10 cellular contexts compared by ENCODE assay signal in genomic region chr17:77516902-77517301, GRCh38.
DNase-seq lines count a peak whose midpoint lies in the region; ATAC-seq lines count a peak whose summit lies in the region.
"Had no signal": no experiment of that assay in that cellular context is flagged by ENCODE, and none has a peak within 500 bp of the region (broad histone marks: within the 10 kb centered on the region; RNA-seq: fewer than 3 reads in every experiment).

No MANE protein-coding gene starts in this region.

- DNase-seq in activated naive CD8-positive, alpha-beta T cell treated with anti-CD3 and anti-CD28 coated beads, Interleukin-2, amount 10 ng/mL, durations not matched to agents 7 days and 5 days = peak; percentile 3
- DNase-seq in activated naive CD8-positive, alpha-beta T cell treated with anti-CD3 and anti-CD28 coated beads for 36 hours = no peak
- DNase-seq in RPMI7951 (ENCODE audit: low read depth) (peak; percentile 83), dermis blood vessel endothelial cell (peak; percentile 19), HuH-7 (ENCODE audit: low spot score) (no peak), NCI-H2171 treated with DMSO at 0.1 percent for 48 hours (lab: John Stamatoyannopoulos, UW) (no peak)
- no peak for DNase-seq in stimulated activated naive CD8-positive, alpha-beta T cell treated with anti-CD3 and anti-CD28 coated beads, Interleukin-15, amount 100 ng/mL, for 72 hours
- DNase-seq: left cardiac atrium, NCI-H146 had no signal

- peaks cover 3% of the 10 kb centered on the region for H3K4me1 Mint-ChIP-seq in activated naive CD8-positive, alpha-beta T cell treated with anti-CD3 and anti-CD28 coated beads, Interleukin-2, amount 10 ng/mL, durations not matched to agents 7 days and 5 days
- H3K4me1 Mint-ChIP-seq in activated naive CD8-positive, alpha-beta T cell treated with anti-CD3 and anti-CD28 coated beads for 36 hours = no peaks in the 10 kb centered on the region
- no peaks in the 10 kb centered on the region for H3K4me1 Mint-ChIP-seq in stimulated activated naive CD8-positive, alpha-beta T cell treated with anti-CD3 and anti-CD28 coated beads, Interleukin-15, amount 100 ng/mL, for 72 hours

- ATAC-seq in activated naive CD8-positive, alpha-beta T cell treated with anti-CD3 and anti-CD28 coated beads, Interleukin-2, amount 10 ng/mL, durations not matched to agents 7 days and 5 days (ENCODE audit: low read depth) = no peak
- peak; percentile 62 for ATAC-seq in stimulated activated naive CD8-positive, alpha-beta T cell treated with anti-CD3 and anti-CD28 coated beads, Interleukin-15, amount 100 ng/mL, for 72 hours
- ATAC-seq in HG03045 (IDR thresholded peaks at IDR 0.05; ENCODE audit: unreplicated experiment) = no peak
- ATAC-seq: left cardiac atrium had no signal

- no peak overlapping the region for H3K4me3 Mint-ChIP-seq in activated naive CD8-positive, alpha-beta T cell treated with anti-CD3 and anti-CD28 coated beads, Interleukin-2, amount 10 ng/mL, durations not matched to agents 7 days and 5 days
- H3K4me3 Mint-ChIP-seq in activated naive CD8-positive, alpha-beta T cell treated with anti-CD3 and anti-CD28 coated beads for 36 hours = no peak overlapping the region
- no peak overlapping the region for H3K4me3 Mint-ChIP-seq in stimulated activated naive CD8-positive, alpha-beta T cell treated with anti-CD3 and anti-CD28 coated beads, Interleukin-15, amount 100 ng/mL, for 72 hours

- peaks cover under 1% of the 10 kb centered on the region for H3K9me3 Mint-ChIP-seq in activated naive CD8-positive, alpha-beta T cell treated with anti-CD3 and anti-CD28 coated beads, Interleukin-2, amount 10 ng/mL, durations not matched to agents 7 days and 5 days
- peaks cover under 1% of the 10 kb centered on the region for H3K9me3 Mint-ChIP-seq in activated naive CD8-positive, alpha-beta T cell treated with anti-CD3 and anti-CD28 coated beads for 36 hours
- peaks cover 1 to 2% of the 10 kb centered on the region in 2 donors for H3K9me3 Mint-ChIP-seq in stimulated activated naive CD8-positive, alpha-beta T cell treated with anti-CD3 and anti-CD28 coated beads, Interleukin-15, amount 100 ng/mL, for 72 hours

- no peak overlapping the region for H3K27ac Mint-ChIP-seq in activated naive CD8-positive, alpha-beta T cell treated with anti-CD3 and anti-CD28 coated beads, Interleukin-2, amount 10 ng/mL, durations not matched to agents 7 days and 5 days
- no peak overlapping the region for H3K27ac Mint-ChIP-seq in activated naive CD8-positive, alpha-beta T cell treated with anti-CD3 and anti-CD28 coated beads for 36 hours
- H3K27ac Mint-ChIP-seq in stimulated activated naive CD8-positive, alpha-beta T cell treated with anti-CD3 and anti-CD28 coated beads, Interleukin-15, amount 100 ng/mL, for 72 hours = no peak overlapping the region

- peaks cover 6% of the 10 kb centered on the region for H3K36me3 Mint-ChIP-seq in activated naive CD8-positive, alpha-beta T cell treated with anti-CD3 and anti-CD28 coated beads, Interleukin-2, amount 10 ng/mL, durations not matched to agents 7 days and 5 days
- peaks cover 4% of the 10 kb centered on the region for H3K36me3 Mint-ChIP-seq in activated naive CD8-positive, alpha-beta T cell treated with anti-CD3 and anti-CD28 coated beads for 36 hours

- peaks cover 12% of the 10 kb centered on the region for H3K27me3 Mint-ChIP-seq in activated naive CD8-positive, alpha-beta T cell treated with anti-CD3 and anti-CD28 coated beads, Interleukin-2, amount 10 ng/mL, durations not matched to agents 7 days and 5 days
- no peaks in the 10 kb centered on the region for H3K27me3 Mint-ChIP-seq in activated naive CD8-positive, alpha-beta T cell treated with anti-CD3 and anti-CD28 coated beads for 36 hours
- H3K27me3 Mint-ChIP-seq in stimulated activated naive CD8-positive, alpha-beta T cell treated with anti-CD3 and anti-CD28 coated beads, Interleukin-15, amount 100 ng/mL, for 72 hours = no peaks in the 10 kb centered on the region

- POLR2A ChIA-PET in activated naive CD8-positive, alpha-beta T cell treated with anti-CD3 and anti-CD28 coated beads, Interleukin-2, amount 10 ng/mL, durations not matched to agents 7 days and 5 days (lab: Charles Lee) = no interaction called here

Comparison
In these comparisons a context has a peak if more than half of its experiments do, and no peak if none do; other contexts are left out.
1. DNase-seq: peak in activated naive CD8-positive, alpha-beta T cell treated with anti-CD3 and anti-CD28 coated beads, Interleukin-2, amount 10 ng/mL, durations not matched to agents 7 days and 5 days (single experiment), RPMI7951 (single experiment) and dermis blood vessel endothelial cell (single experiment); none in activated naive CD8-positive, alpha-beta T cell treated with anti-CD3 and anti-CD28 coated beads for 36 hours (single experiment), stimulated activated naive CD8-positive, alpha-beta T cell treated with anti-CD3 and anti-CD28 coated beads, Interleukin-15, amount 100 ng/mL, for 72 hours (0 of 2), HuH-7 (single experiment) and NCI-H2171 treated with DMSO at 0.1 percent for 48 hours (single experiment).